Comparison of ENCODE assay signal across 1 cellular context in genomic region chrX:128106630-128107029, GRCh38.
TF ChIP-seq lines count a peak whose summit lies in the region.

No MANE protein-coding gene starts in this region.

TF ChIP-seq in WTC11, 78 proteins besides CTCF, POLR2A, EP300 and RAD21 (continued from another document):
- TF ChIP-seq IRF1 (CRISPR knock-in tag; IDR thresholded peaks at IDR 0.05), result no peak
- no peak for TF ChIP-seq ZBTB21 (CRISPR knock-in tag; IDR thresholded peaks at IDR 0.05; ENCODE audit: borderline replicate concordance)
- no peak for TF ChIP-seq NR1H2 (CRISPR knock-in tag; IDR thresholded peaks at IDR 0.05)
- TF ChIP-seq ZSCAN18 (CRISPR knock-in tag; IDR thresholded peaks at IDR 0.05), result no peak
- TF ChIP-seq CREM (CRISPR knock-in tag; IDR thresholded peaks at IDR 0.05), result no peak
- no peak for TF ChIP-seq FOXP1 (CRISPR knock-in tag; IDR thresholded peaks at IDR 0.05; ENCODE audit: borderline replicate concordance)
- no peak for TF ChIP-seq EMX1 (CRISPR knock-in tag; IDR thresholded peaks at IDR 0.05)
- TF ChIP-seq ZBTB43 (CRISPR knock-in tag; IDR thresholded peaks at IDR 0.05), result no peak
- no peak for TF ChIP-seq E2F1 (CRISPR knock-in tag; IDR thresholded peaks at IDR 0.05)
